In genomic region chr19:53659292-53659691, GRCh38 we compare ENCODE assay signal across 10 cellular contexts. TPM values are rescaled to one million over a fixed set of nuclear protein-coding genes. Genes with fewer than 3 reads are reported as not detected.
DNase-seq lines count a peak whose midpoint lies in the region; ATAC-seq and TF ChIP-seq lines count a peak whose summit lies in the region.
"Had no signal": no experiment of that assay in that cellular context is flagged by ENCODE, and none has a peak within 500 bp of the region (broad histone marks: within the 10 kb centered on the region; RNA-seq: fewer than 3 reads in every experiment).

No MANE protein-coding gene starts in this region.

- H3K4me1 ChIP-seq in vagina = no peaks in the 10 kb centered on the region

- no peaks in the 10 kb centered on the region for H3K27me3 ChIP-seq in vagina

- no peak for TF ChIP-seq EP300 in Ishikawa (IDR thresholded peaks at IDR 0.05; ENCODE audit: borderline replicate concordance)

- no peaks in the 10 kb centered on the region for H3K36me3 ChIP-seq in vagina

- no peak overlapping the region for H3K27ac ChIP-seq in C4-2B
- H3K27ac ChIP-seq in vagina = no peak overlapping the region
- H3K27ac ChIP-seq: epithelial cell of prostate had no signal

- H3K27ac Mint-ChIP-seq in activated naive CD8-positive, alpha-beta T cell treated with anti-CD3 and anti-CD28 coated beads for 36 hours = no peak overlapping the region

- peaks cover 7% of the 10 kb centered on the region for H3K9me3 Mint-ChIP-seq in activated naive CD8-positive, alpha-beta T cell treated with anti-CD3 and anti-CD28 coated beads for 36 hours

- intact Hi-C loops in vagina (cut with DNase I) = no loop called here

- H3K4me3 ChIP-seq in vagina = no peak overlapping the region

- no peak for ATAC-seq in HG02642 (IDR thresholded peaks at IDR 0.05; ENCODE audit: poor library complexity, unreplicated experiment)
- no peak for ATAC-seq in HG02938 (IDR thresholded peaks at IDR 0.05; ENCODE audit: unreplicated experiment)

- DNase-seq in astrocyte of the hippocampus (ENCODE audit: low read depth, low spot score) = peak; percentile 3
- DNase-seq in lung microvascular endothelial cell (ENCODE audit: low read depth in 2 of 2) = peak; percentile 5 to 45
- DNase-seq in vagina (ENCODE audit: extremely low spot score in 2 of 2) = no peak
- DNase-seq in activated naive CD8-positive, alpha-beta T cell treated with anti-CD3 and anti-CD28 coated beads for 36 hours = no peak

- peak; percentile 44 for TF ChIP-seq CTCF in C4-2B (conservative IDR thresholded peaks at IDR 0.05)
- no peak for TF ChIP-seq CTCF in vagina (IDR thresholded peaks at IDR 0.05)

- no peaks in the 10 kb centered on the region for H3K4me1 Mint-ChIP-seq in activated naive CD8-positive, alpha-beta T cell treated with anti-CD3 and anti-CD28 coated beads for 36 hours

- no peaks in the 10 kb centered on the region for H3K9me3 ChIP-seq in vagina

- peak; percentile 22; the same call in 1 of the 2 replicates for TF ChIP-seq RAD21 in Ishikawa (IDR thresholded peaks at IDR 0.05; ENCODE audit: low read depth)

- peaks cover 2% of the 10 kb centered on the region for H3K36me3 Mint-ChIP-seq in activated naive CD8-positive, alpha-beta T cell treated with anti-CD3 and anti-CD28 coated beads for 36 hours

- no peak overlapping the region for H3K4me3 Mint-ChIP-seq in activated naive CD8-positive, alpha-beta T cell treated with anti-CD3 and anti-CD28 coated beads for 36 hours

- TF ChIP-seq POLR2A in vagina (IDR thresholded peaks at IDR 0.05) = no peak

- no peaks in the 10 kb centered on the region for H3K27me3 Mint-ChIP-seq in activated naive CD8-positive, alpha-beta T cell treated with anti-CD3 and anti-CD28 coated beads for 36 hours

TF ChIP-seq in Ishikawa, 13 proteins besides CTCF, POLR2A, EP300 and RAD21:
- TF ChIP-seq USF1 (IDR thresholded peaks at IDR 0.05) = no peak
- TF ChIP-seq ZBTB7A (IDR thresholded peaks at IDR 0.05; ENCODE audit: low read depth) = no peak
- TF ChIP-seq YY1 (IDR thresholded peaks at IDR 0.05; ENCODE audit: low read depth) = no peak
- TF ChIP-seq REST (IDR thresholded peaks at IDR 0.05; ENCODE audit: low read depth) = no peak
- TF ChIP-seq NFIC (IDR thresholded peaks at IDR 0.05) = no peak
- no peak for TF ChIP-seq EGR1 (IDR thresholded peaks at IDR 0.05)
- no peak for TF ChIP-seq TCF12 (IDR thresholded peaks at IDR 0.05; ENCODE audit: low read depth)
- no peak for TF ChIP-seq TEAD4 (IDR thresholded peaks at IDR 0.05)
- TF ChIP-seq FOXM1 (IDR thresholded peaks at IDR 0.05; ENCODE audit: borderline replicate concordance, low read depth) = no peak
- TF ChIP-seq CREB1 (IDR thresholded peaks at IDR 0.05; ENCODE audit: low read depth) = no peak
- no peak for TF ChIP-seq TAF1 (IDR thresholded peaks at IDR 0.05; ENCODE audit: low read depth)
- no peak for TF ChIP-seq CEBPB (IDR thresholded peaks at IDR 0.05)
- no peak for TF ChIP-seq MAX (IDR thresholded peaks at IDR 0.05)

RNA-seq across cellular contexts. Expression of gene DPRX, which starts 27.5 kb away (rescaled TPM):
- total RNA-seq in lung microvascular endothelial cell (not detected in 2 replicates), vagina (not detected)
- total RNA-seq in activated naive CD8-positive, alpha-beta T cell treated with anti-CD3 and anti-CD28 coated beads for 36 hours = not detected
- total RNA-seq: urinary bladder had no signal

Comparison
In these comparisons a context has a peak if more than half of its experiments do, and no peak if none do; other contexts are left out.
1. DNase-seq: peak in astrocyte of the hippocampus (single experiment) and lung microvascular endothelial cell (2 of 2); none in vagina (0 of 2) and activated naive CD8-positive, alpha-beta T cell treated with anti-CD3 and anti-CD28 coated beads for 36 hours (single experiment).